ENCODE assay signal across 10 cellular contexts in the genomic region with DNA sequence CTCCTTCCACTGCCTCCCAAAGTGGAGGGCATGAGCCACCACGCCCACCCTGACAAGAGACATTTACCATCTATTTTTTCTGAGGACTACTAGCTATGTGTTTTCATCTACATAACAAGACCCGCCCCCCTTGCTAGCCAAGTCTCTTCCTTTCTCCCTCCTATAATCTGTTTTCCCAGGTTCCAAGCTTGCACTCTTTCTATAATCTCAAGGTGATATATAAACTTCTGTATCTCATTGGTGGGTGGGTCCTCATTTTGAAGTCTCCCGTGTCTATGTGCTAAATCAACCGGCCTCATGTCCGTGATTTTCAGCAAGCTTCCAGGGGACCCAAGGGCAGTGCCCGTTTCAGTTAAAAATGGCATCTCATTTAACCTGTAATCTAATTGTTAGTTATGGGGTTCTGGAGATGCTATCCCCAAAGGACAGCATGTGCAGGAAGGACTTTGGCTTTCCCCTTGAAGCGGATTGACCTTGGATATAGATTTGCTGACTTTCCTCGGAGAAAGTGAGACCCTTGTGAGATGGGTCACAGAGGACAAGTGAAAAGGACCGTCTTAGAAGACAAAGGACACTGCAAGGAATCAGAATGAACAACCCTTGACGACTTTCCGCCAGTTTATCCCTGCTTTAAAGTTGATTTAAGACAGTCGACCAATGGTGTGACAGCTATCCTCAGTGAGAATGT. TPM values are rescaled to one million over a fixed set of nuclear protein-coding genes. Genes with fewer than 3 reads are reported as not detected.
DNase-seq lines count a peak whose midpoint lies in the region; TF ChIP-seq lines count a peak whose summit lies in the region.
"Had no signal": no experiment of that assay in that cellular context is flagged by ENCODE, and none has a peak within 500 bp of the region (broad histone marks: within the 10 kb centered on the region; RNA-seq: fewer than 3 reads in every experiment).

No MANE protein-coding gene starts in this region.

- H3K9ac ChIP-seq in neural progenitor cell: no peak overlapping the region

- POLR2A ChIA-PET in MCF 10A (lab: Yijun Ruan, JAX): interaction anchor here (0.8 to 11.6 kb wide), 15 partner anchors 20 to 1864 kb away, joined by 3 to 644 read pairs (median 5); a partner anchor contains a TSS

- TF ChIP-seq CTCF in GM12865 (IDR thresholded peaks at IDR 0.05; ENCODE audit: insufficient read depth, low read depth, low read length, missing control alignments) (no peak), MCF 10A (IDR thresholded peaks at IDR 0.05; ENCODE audit: unreplicated experiment) (no peak), neural progenitor cell (IDR thresholded peaks at IDR 0.05) (no peak), GM13977 (IDR thresholded peaks at IDR 0.05; ENCODE audit: extremely low read depth, insufficient read depth, missing control alignments) (no peak)

- H3K4me1 ChIP-seq in neural progenitor cell: peaks cover 10% of the 10 kb centered on the region

- H3K27me3 Mint-ChIP-seq in MCF 10A (ENCODE audit: insufficient read depth, unreplicated experiment) (no peaks in the 10 kb centered on the region), neural progenitor cell (ENCODE audit: insufficient read depth, low read depth) (peaks cover 14% of the 10 kb centered on the region)

- H2AFZ ChIP-seq in neural progenitor cell (replicated peaks): no peak overlapping the region

- intact Hi-C loops in MCF 10A (cut with micrococcal nuclease): loop anchor here (5.0 to 10.0 kb wide), 3 partner anchors 215 to 1857 kb away; a partner anchor contains a TSS

- peaks cover 6% of the 10 kb centered on the region for H3K36me3 Mint-ChIP-seq in MCF 10A (ENCODE audit: insufficient read depth, unreplicated experiment)
- no peaks in the 10 kb centered on the region for H3K36me3 Mint-ChIP-seq in neural progenitor cell
- H3K36me3 Mint-ChIP-seq: mesothelial cell of epicardium had no signal

- BruUV-seq in MCF 10A (replicated peaks; lab: Mats Ljungman, UMichigan): no TSS peak

- H3K36me3 ChIP-seq in neural progenitor cell: no peaks in the 10 kb centered on the region
- H3K36me3 ChIP-seq: thyroid gland had no signal

- H3K79me2 ChIP-seq in neural progenitor cell (ENCODE audit: low read depth): peaks cover 35% of the 10 kb centered on the region

- peak overlapping the region; percentile 93 for H3K4me2 ChIP-seq in neural progenitor cell

- no peak overlapping the region for H3K27ac Mint-ChIP-seq in MCF 10A (ENCODE audit: low read depth, unreplicated experiment)
- H3K27ac Mint-ChIP-seq in neural progenitor cell: peak overlapping the region; percentile 88
- H3K27ac Mint-ChIP-seq: mesothelial cell of epicardium had no signal

- peak overlapping the region; percentile 9 for H3K27ac ChIP-seq in neural progenitor cell
- H3K27ac ChIP-seq: thyroid gland had no signal

- no peaks in the 10 kb centered on the region for H3K27me3 ChIP-seq in neural progenitor cell
- H3K27me3 ChIP-seq: thyroid gland had no signal

- peak overlapping the region; percentile 42 for H3K4me3 ChIP-seq in GM12865 (ENCODE audit: low read depth, low read length)
- H3K4me3 ChIP-seq in neural progenitor cell: peak overlapping the region; percentile 97

- in situ Hi-C loops in GM13977 (cut with MboI; ENCODE audit: low pct_unique_long_range_greater_than_20kb, low sequenced_read_pairs, unreplicated experiment): loop anchor here (10.0 kb wide), 2 partner anchors 85 to 735 kb away; a partner anchor contains a TSS

- peaks cover 64% of the 10 kb centered on the region for H3F3A ChIP-seq in neural progenitor cell (ENCODE audit: low read depth)

- H3K9me3 ChIP-seq in neural progenitor cell (ENCODE audit: low read depth): no peaks in the 10 kb centered on the region
- H3K9me3 ChIP-seq: thyroid gland had no signal

- no peak overlapping the region for H3K4me3 Mint-ChIP-seq in MCF 10A (ENCODE audit: unreplicated experiment)
- H3K4me3 Mint-ChIP-seq in neural progenitor cell: no peak overlapping the region
- H3K4me3 Mint-ChIP-seq: mesothelial cell of epicardium had no signal

- H3K4me1 Mint-ChIP-seq in MCF 10A (ENCODE audit: insufficient read depth, unreplicated experiment) (peaks cover 12% of the 10 kb centered on the region), neural progenitor cell (peaks cover 30% of the 10 kb centered on the region)

- no peaks in the 10 kb centered on the region for H3K9me3 Mint-ChIP-seq in MCF 10A (ENCODE audit: unreplicated experiment)
- H3K9me3 Mint-ChIP-seq in neural progenitor cell: peaks cover 5% of the 10 kb centered on the region
- H3K9me3 Mint-ChIP-seq: mesothelial cell of epicardium had no signal

- CTCF ChIA-PET in MCF 10A (lab: Yijun Ruan, JAX): interaction anchor here (0.6 to 1.3 kb wide), 5 partner anchors 19 to 505 kb away, joined by 3 to 5 read pairs (median 3); a partner anchor contains a TSS

- peaks cover 7% of the 10 kb centered on the region for H4K20me1 ChIP-seq in neural progenitor cell (ENCODE audit: low read depth)

- DNase-seq in GM12865 (ENCODE audit: low read depth): peak; percentile 80
- DNase-seq in MV-4-11 (lab: John Stamatoyannopoulos, UW): peak; percentile 74
- peak; percentile 11 for DNase-seq in MCF 10A (ENCODE audit: unreplicated experiment)
- peak; percentile 39 for DNase-seq in neural progenitor cell (ENCODE audit: low spot score)
- DNase-seq in NCI-H128 (lab: John Stamatoyannopoulos, UW; ENCODE audit: unreplicated experiment): no peak
- DNase-seq in GM13977 (ENCODE audit: low spot score): no peak
- DNase-seq in NCI-H2081 (lab: John Stamatoyannopoulos, UW): no peak
- no peak for DNase-seq in NCI-H2171 (lab: John Stamatoyannopoulos, UW)

RNA-seq across cellular contexts. Expression of a gene that starts 22.4 kb away (rescaled TPM):
- not detected in 2 replicates for total RNA-seq in MCF 10A (2022)
- not detected in 2 replicates for total RNA-seq in neural progenitor cell (ENCODE audit: low replicate concordance)
- total RNA-seq: mesothelial cell of epicardium, thyroid gland had no signal

Comparison
In these comparisons a context has a peak if more than half of its experiments do, and no peak if none do; other contexts are left out.
1. DNase-seq: peak in GM12865 (single experiment), MV-4-11 (single experiment), MCF 10A (single experiment) and neural progenitor cell (single experiment); none in NCI-H128 (single experiment), GM13977 (single experiment), NCI-H2081 (0 of 2) and NCI-H2171 (single experiment).